18 cellular contexts compared by ENCODE assay signal in the genomic region with DNA sequence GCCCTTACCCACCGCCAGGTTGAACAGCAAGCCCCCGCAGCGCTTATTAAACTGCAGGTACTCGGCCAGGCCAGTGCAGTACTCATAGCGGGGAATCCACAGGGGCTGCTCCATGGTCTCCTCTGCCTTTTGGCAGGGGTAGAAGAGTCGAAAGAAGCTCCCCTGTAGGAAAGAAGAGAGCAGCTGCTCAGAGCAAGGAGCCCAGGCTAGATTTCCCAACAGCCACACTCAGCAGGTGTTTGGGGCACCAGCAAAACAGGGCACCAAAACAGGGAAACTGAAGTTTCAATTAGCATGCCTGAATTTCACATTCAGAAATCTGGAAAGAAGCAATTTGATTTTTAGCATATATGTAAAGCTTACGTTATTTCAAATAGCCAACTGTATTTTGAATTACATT. TPM values are rescaled to one million over a fixed set of nuclear protein-coding genes. Genes with fewer than 3 reads are reported as not detected.
DNase-seq lines count a peak whose midpoint lies in the region; ATAC-seq lines count a peak whose summit lies in the region.
"Had no signal": no experiment of that assay in that cellular context is flagged by ENCODE, and none has a peak within 500 bp of the region (broad histone marks: within the 10 kb centered on the region; RNA-seq: fewer than 3 reads in every experiment).

No MANE protein-coding gene starts in this region.

- H3K27ac Mint-ChIP-seq in T-cell (peak overlapping the region; percentile 92 to 95), immature natural killer cell (peak overlapping the region; percentile 97 to 100 (median 98))
- H3K27ac Mint-ChIP-seq in stimulated activated naive CD8-positive, alpha-beta T cell treated with anti-CD3 and anti-CD28 coated beads, Interleukin-15, amount 100 ng/mL, for 72 hours: peak overlapping the region; percentile 89 to 96

- H3K9me3 Mint-ChIP-seq in T-cell: no peaks in the 10 kb centered on the region
- no peaks in the 10 kb centered on the region for H3K9me3 Mint-ChIP-seq in immature natural killer cell
- H3K9me3 Mint-ChIP-seq in stimulated activated naive CD8-positive, alpha-beta T cell treated with anti-CD3 and anti-CD28 coated beads, Interleukin-15, amount 100 ng/mL, for 72 hours: no peaks in the 10 kb centered on the region

- H3K4me3 Mint-ChIP-seq in T-cell (peak overlapping the region; percentile 79 to 89 (median 88)), immature natural killer cell (peak overlapping the region; percentile 92 to 97 (median 96))
- peak overlapping the region; percentile 67 to 85 for H3K4me3 Mint-ChIP-seq in stimulated activated naive CD8-positive, alpha-beta T cell treated with anti-CD3 and anti-CD28 coated beads, Interleukin-15, amount 100 ng/mL, for 72 hours

- peaks cover 26% of the 10 kb centered on the region for H3K36me3 Mint-ChIP-seq in T-cell
- H3K36me3 Mint-ChIP-seq in immature natural killer cell: peaks cover 13 to 34% (median 20%) of the 10 kb centered on the region in 3 donors

- H3K27me3 Mint-ChIP-seq in T-cell: no peaks in the 10 kb centered on the region
- peaks cover 4 to 14% (median 5%) of the 10 kb centered on the region in 3 donors for H3K27me3 Mint-ChIP-seq in immature natural killer cell (ENCODE audit: low read depth in 3 of 3)
- H3K27me3 Mint-ChIP-seq in stimulated activated naive CD8-positive, alpha-beta T cell treated with anti-CD3 and anti-CD28 coated beads, Interleukin-15, amount 100 ng/mL, for 72 hours: no peaks in the 10 kb centered on the region

- POLR2A ChIA-PET in T-cell (lab: Charles Lee): interaction anchor here in 1 of 2 donors (0.5 kb wide), 1 partner anchor 19 kb away, joined by 6 read pairs; no protein-coding TSS in a partner anchor

- CTCF ChIA-PET in T-cell (lab: Charles Lee): interaction anchor here (0.6 to 3.5 kb wide), 3 partner anchors 9 to 312 kb away, joined by 5 to 20 read pairs (median 15); partner anchors contain the start of gene PAFAH2 (in 1 of the 2)

- DNase-seq in activated effector memory CD4-positive, alpha-beta T cell treated with anti-CD3 and anti-CD28 coated beads, Interleukin-2, amount 50 U/mL, for 16 hours: peak; percentile 10
- no peak for DNase-seq in activated effector memory CD4-positive, alpha-beta T cell treated with Interleukin-2 at 50 U/mL for 16 hours
- no peak for DNase-seq in T-cell
- no peak for DNase-seq in immature natural killer cell
- DNase-seq in stimulated activated naive CD8-positive, alpha-beta T cell treated with anti-CD3 and anti-CD28 coated beads, Interleukin-15, amount 100 ng/mL, for 72 hours: no peak
- no peak for DNase-seq in stimulated activated naive CD4-positive, alpha-beta T cell treated with Interleukin-2 at 50 U/mL for 16 hours (lab: John Stamatoyannopoulos, UW)
- DNase-seq in DMS53 (lab: John Stamatoyannopoulos, UW): no peak
- DNase-seq: activated CD4-positive, alpha-beta T cell treated with anti-CD3 and anti-CD28 coated beads for 48 hours; DMS153; esophagus squamous epithelium; NCI-H187; SIG-M5; T1000 had no signal

- H3K4me1 Mint-ChIP-seq in T-cell (peaks cover 67 to 79% (median 70%) of the 10 kb centered on the region in 3 donors), immature natural killer cell (peaks cover 77 to 92% of the 10 kb centered on the region in 2 donors)
- H3K4me1 Mint-ChIP-seq in stimulated activated naive CD8-positive, alpha-beta T cell treated with anti-CD3 and anti-CD28 coated beads, Interleukin-15, amount 100 ng/mL, for 72 hours: peaks cover 72% of the 10 kb centered on the region

- ATAC-seq in T-cell (replicated peaks in 1 of 4) (no peak), HG03196 (IDR thresholded peaks at IDR 0.05; ENCODE audit: unreplicated experiment) (no peak)
- ATAC-seq in stimulated activated naive CD8-positive, alpha-beta T cell treated with anti-CD3 and anti-CD28 coated beads, Interleukin-15, amount 100 ng/mL, for 72 hours: no peak
- ATAC-seq: HCT116 had no signal

RNA-seq across cellular contexts. Expression of gene PAFAH2, which starts 8.4 kb away (rescaled TPM):
- 10 to 100 TPM; 10.2 to 30.2 (median 17.3) TPM for total RNA-seq in T-cell
- 10 to 100 TPM; 35.6 to 65.0 (median 37.9) TPM for polyA plus RNA-seq in immature natural killer cell

RNA-seq across cellular contexts. Expression of gene EXTL1, which starts 32.1 kb away (rescaled TPM):
- under 1 TPM in 4 of 5 donors, not detected in 1; 0.08 to 0.19 (median 0.12) TPM for total RNA-seq in T-cell
- not detected for polyA plus RNA-seq in immature natural killer cell
- total RNA-seq: esophagus squamous epithelium had no signal

RNA-seq across cellular contexts. Expression of gene SLC30A2, which starts 56.5 kb away (rescaled TPM):
- under 1 TPM in 3 of 5 donors, not detected in 2; 0.13 to 0.38 (median 0.19) TPM for total RNA-seq in T-cell
- polyA plus RNA-seq in immature natural killer cell: not detected
- total RNA-seq: esophagus squamous epithelium, lung microvascular endothelial cell, OCI-LY7, thoracic aorta had no signal
